8 cellular contexts compared by ENCODE assay signal in genomic region chr2:130342533-130343275, GRCh38. TPM values are rescaled to one million over a fixed set of nuclear protein-coding genes. Genes with fewer than 3 reads are reported as not detected.
DNase-seq lines count a peak whose midpoint lies in the region; ATAC-seq and TF ChIP-seq lines count a peak whose summit lies in the region.

A gene with protein sequence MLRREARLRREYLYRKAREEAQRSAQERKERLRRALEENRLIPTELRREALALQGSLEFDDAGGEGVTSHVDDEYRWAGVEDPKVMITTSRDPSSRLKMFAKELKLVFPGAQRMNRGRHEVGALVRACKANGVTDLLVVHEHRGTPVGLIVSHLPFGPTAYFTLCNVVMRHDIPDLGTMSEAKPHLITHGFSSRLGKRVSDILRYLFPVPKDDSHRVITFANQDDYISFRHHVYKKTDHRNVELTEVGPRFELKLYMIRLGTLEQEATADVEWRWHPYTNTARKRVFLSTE (plus strand): TSS chr2:130342897. CDS start chr2:130342933, 36 bp downstream.

- ATAC-seq in GM21529 (IDR thresholded peaks at IDR 0.05; ENCODE audit: unreplicated experiment) (peak; percentile 87), PC-3 (peak; percentile 89)

- TF ChIP-seq CTCF in PC-3 (conservative IDR thresholded peaks at IDR 0.05; ENCODE audit: low read depth, low read length) = peak; percentile 43; the same call in 1 of the 2 replicates

- peak; percentile 78 for TF ChIP-seq POLR2A in erythroblast (IDR thresholded peaks at IDR 0.05; ENCODE audit: low read length)

- DNase-seq in DMS153 (lab: John Stamatoyannopoulos, UW) (peak; percentile 99), PC-3 (peak; percentile 98), erythroblast (lab: John Stamatoyannopoulos, UW) (peak; percentile 98 to 99)
- DNase-seq in activated T-cell treated with anti-CD3 and anti-CD28 coated beads, Interleukin-2, amount 50 U/mL, for 1 hour = peak; percentile 91
- DNase-seq in stimulated activated CD8-positive, alpha-beta memory T cell treated with anti-CD3 and anti-CD28 coated beads, Interleukin-7, amount 100 ng/mL, for 24 hours (ENCODE audit: low read depth) = peak; percentile 90

- POLR2A ChIA-PET in PC-3 (lab: Charles Lee; ENCODE audit: unreplicated experiment) = interaction anchor here (0.7 to 0.9 kb wide), 2 partner anchors 48 to 430 kb away, joined by 3 read pairs; no protein-coding TSS in a partner anchor

- peak within 1 kb of the TSS; percentile 83 for H2AFZ ChIP-seq in PC-3 (ENCODE audit: low read length)

- no peaks in the 10 kb centered on the region for H3K9me3 ChIP-seq in PC-3 (ENCODE audit: low read length)
- no peaks in the 10 kb centered on the region for H3K9me3 ChIP-seq in mucosa of stomach (ENCODE audit: control insufficient read depth, low read length)

- H3K9me2 ChIP-seq in PC-3 (replicated peaks; ENCODE audit: low read length) = no peaks in the 10 kb centered on the region

- H3K4me3 ChIP-seq in PC-3 (ENCODE audit: low read length) (peak within 1 kb of the TSS; percentile 71), mucosa of stomach (ENCODE audit: low read length) (peak within 1 kb of the TSS; percentile 68)

- H4K20me1 ChIP-seq in PC-3 (ENCODE audit: low read length) = peaks cover 10% of the 10 kb centered on the region; the same call in 1 of the 2 replicates

- peak within 1 kb of the TSS; percentile 77 for H3K4me2 ChIP-seq in PC-3 (ENCODE audit: low read length)

- TSS peak; percentile 41 for BruUV-seq in PC-3 (replicated peaks; lab: Mats Ljungman, UMichigan)

- TF ChIP-seq RAD21 in Ishikawa (IDR thresholded peaks at IDR 0.05; ENCODE audit: low read depth) = no peak

- TF ChIP-seq EP300 in Ishikawa (IDR thresholded peaks at IDR 0.05; ENCODE audit: borderline replicate concordance) = no peak

- H3K9ac ChIP-seq in PC-3 (ENCODE audit: low read length) = peak within 1 kb of the TSS; percentile 94
- H3K9ac ChIP-seq in mucosa of stomach (ENCODE audit: low read length) = peak within 1 kb of the TSS; percentile 71

- CTCF ChIA-PET in PC-3 (lab: Charles Lee) = interaction anchor here (0.6 to 1.2 kb wide), 2 partner anchors 161 to 176 kb away, joined by 5 read pairs; partner anchors contain the start of gene SMPD4

- H3K36me3 ChIP-seq in PC-3 (ENCODE audit: low read depth, low read length) = peaks cover 38% of the 10 kb centered on the region
- H3K36me3 ChIP-seq in mucosa of stomach (ENCODE audit: control insufficient read depth, insufficient read depth, low read length) = peaks cover 19% of the 10 kb centered on the region

- no peaks in the 10 kb centered on the region for H3F3A ChIP-seq in PC-3 (ENCODE audit: low read length, unreplicated experiment)

- H3K27ac ChIP-seq in PC-3 (ENCODE audit: low read length) = peak within 1 kb of the TSS; percentile 49

- H3K27me3 ChIP-seq in PC-3 (ENCODE audit: low read length) (no peaks in the 10 kb centered on the region), mucosa of stomach (ENCODE audit: control insufficient read depth, insufficient read depth, low read length) (no peaks in the 10 kb centered on the region)

- peaks cover 7% of the 10 kb centered on the region for H3K4me1 ChIP-seq in PC-3 (ENCODE audit: insufficient read depth, low read length)
- H3K4me1 ChIP-seq in mucosa of stomach (ENCODE audit: control insufficient read depth, insufficient read depth, low read length) = peaks cover 7% of the 10 kb centered on the region

- H3K79me2 ChIP-seq in PC-3 (ENCODE audit: low read length) = peaks cover 28% of the 10 kb centered on the region

- intact Hi-C loops in PC-3 (cut with micrococcal nuclease) = no loop called here

TF ChIP-seq in Ishikawa, 13 proteins besides CTCF, POLR2A, EP300 and RAD21:
- TF ChIP-seq EGR1 (IDR thresholded peaks at IDR 0.05) (peak; percentile 94), USF1 (IDR thresholded peaks at IDR 0.05) (peak; percentile 92), CREB1 (IDR thresholded peaks at IDR 0.05; ENCODE audit: low read depth) (peak; percentile 41; the same call in 1 of the 2 replicates), TCF12 (IDR thresholded peaks at IDR 0.05; ENCODE audit: low read depth) (peak; percentile 2; the same call in 1 of the 2 replicates), CEBPB (IDR thresholded peaks at IDR 0.05) (no peak), TAF1 (IDR thresholded peaks at IDR 0.05; ENCODE audit: low read depth) (peak; percentile 57), NFIC (IDR thresholded peaks at IDR 0.05) (no peak), YY1 (IDR thresholded peaks at IDR 0.05; ENCODE audit: low read depth) (peak; percentile 98), MAX (IDR thresholded peaks at IDR 0.05) (peak; percentile 97), ZBTB7A (IDR thresholded peaks at IDR 0.05; ENCODE audit: low read depth) (no peak), TEAD4 (IDR thresholded peaks at IDR 0.05) (no peak), FOXM1 (IDR thresholded peaks at IDR 0.05; ENCODE audit: borderline replicate concordance, low read depth) (no peak; the same call in 1 of the 2 replicates)
- TF ChIP-seq, protein P1, sequence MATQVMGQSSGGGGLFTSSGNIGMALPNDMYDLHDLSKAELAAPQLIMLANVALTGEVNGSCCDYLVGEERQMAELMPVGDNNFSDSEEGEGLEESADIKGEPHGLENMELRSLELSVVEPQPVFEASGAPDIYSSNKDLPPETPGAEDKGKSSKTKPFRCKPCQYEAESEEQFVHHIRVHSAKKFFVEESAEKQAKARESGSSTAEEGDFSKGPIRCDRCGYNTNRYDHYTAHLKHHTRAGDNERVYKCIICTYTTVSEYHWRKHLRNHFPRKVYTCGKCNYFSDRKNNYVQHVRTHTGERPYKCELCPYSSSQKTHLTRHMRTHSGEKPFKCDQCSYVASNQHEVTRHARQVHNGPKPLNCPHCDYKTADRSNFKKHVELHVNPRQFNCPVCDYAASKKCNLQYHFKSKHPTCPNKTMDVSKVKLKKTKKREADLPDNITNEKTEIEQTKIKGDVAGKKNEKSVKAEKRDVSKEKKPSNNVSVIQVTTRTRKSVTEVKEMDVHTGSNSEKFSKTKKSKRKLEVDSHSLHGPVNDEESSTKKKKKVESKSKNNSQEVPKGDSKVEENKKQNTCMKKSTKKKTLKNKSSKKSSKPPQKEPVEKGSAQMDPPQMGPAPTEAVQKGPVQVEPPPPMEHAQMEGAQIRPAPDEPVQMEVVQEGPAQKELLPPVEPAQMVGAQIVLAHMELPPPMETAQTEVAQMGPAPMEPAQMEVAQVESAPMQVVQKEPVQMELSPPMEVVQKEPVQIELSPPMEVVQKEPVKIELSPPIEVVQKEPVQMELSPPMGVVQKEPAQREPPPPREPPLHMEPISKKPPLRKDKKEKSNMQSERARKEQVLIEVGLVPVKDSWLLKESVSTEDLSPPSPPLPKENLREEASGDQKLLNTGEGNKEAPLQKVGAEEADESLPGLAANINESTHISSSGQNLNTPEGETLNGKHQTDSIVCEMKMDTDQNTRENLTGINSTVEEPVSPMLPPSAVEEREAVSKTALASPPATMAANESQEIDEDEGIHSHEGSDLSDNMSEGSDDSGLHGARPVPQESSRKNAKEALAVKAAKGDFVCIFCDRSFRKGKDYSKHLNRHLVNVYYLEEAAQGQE (IDR thresholded peaks at IDR 0.05; ENCODE audit: low read depth) = no peak

RNA-seq across cellular contexts. Expression of the gene that starts here (rescaled TPM):
- total RNA-seq in PC-3 (2014; rRNA removed) = 203 and 207 TPM in 2 replicates

Comparison
In these comparisons a context has a peak if more than half of its experiments do, and no peak if none do; other contexts are left out.
1. Peak in every context shown above with its lines: DNase-seq, ATAC-seq, H3K4me3 ChIP-seq and H3K27ac ChIP-seq.